Comparison of ENCODE assay signal across 18 cellular contexts in genomic region chr16:4322121-4323035, GRCh38. TPM values are rescaled to one million over a fixed set of nuclear protein-coding genes. Genes with fewer than 3 reads are reported as not detected.
DNase-seq lines count a peak whose midpoint lies in the region; ATAC-seq and TF ChIP-seq lines count a peak whose summit lies in the region.
"Had no signal": no experiment of that assay in that cellular context is flagged by ENCODE, and none has a peak within 500 bp of the region (broad histone marks: within the 10 kb centered on the region; RNA-seq: fewer than 3 reads in every experiment).

No MANE protein-coding gene starts in this region.

- H3K4me3 Mint-ChIP-seq in endodermal cell = no peak overlapping the region
- H3K4me3 Mint-ChIP-seq: natural killer cell; stimulated activated naive CD8-positive, alpha-beta T cell treated with anti-CD3 and anti-CD28 coated beads, Interleukin-15, amount 100 ng/mL, for 72 hours; WTC11 had no signal

- H3K79me1 ChIP-seq in neuronal stem cell (ENCODE audit: low read depth, low read length) = peaks cover 37% of the 10 kb centered on the region

- H2BK12ac ChIP-seq in neuronal stem cell (ENCODE audit: low read length) = no peak overlapping the region

- no peak overlapping the region for H2BK5ac ChIP-seq in neuronal stem cell (ENCODE audit: low read length)

- H2BK120ac ChIP-seq in neuronal stem cell (ENCODE audit: low read depth, low read length) = no peak overlapping the region

- no peak overlapping the region for H3K27ac Mint-ChIP-seq in endodermal cell
- H3K27ac Mint-ChIP-seq: activated T-helper 2 cell treated with anti-CD3 and anti-CD28 coated beads, Interferon-gamma antibody, Interleukin-2, Interleukin-4, amounts not matched to agents 10 μg/mL and 5 μg/mL and 100 μg/mL, durations not matched to agents 14 hours and 24 hours and 36 hours; natural killer cell; stimulated activated naive CD8-positive, alpha-beta T cell treated with anti-CD3 and anti-CD28 coated beads, Interleukin-15, amount 100 ng/mL, for 72 hours; WTC11 had no signal

- H2AK5ac ChIP-seq in neuronal stem cell (ENCODE audit: low read depth, low read length) = no peak overlapping the region

- H3K18ac ChIP-seq in neuronal stem cell (ENCODE audit: low read length) = peak overlapping the region; percentile 71

- no peaks in the 10 kb centered on the region for H3K27me3 Mint-ChIP-seq in endodermal cell (ENCODE audit: insufficient read depth)

- H3K14ac ChIP-seq in neuronal stem cell (ENCODE audit: low read length) = peak overlapping the region; percentile 38

- H3K36me3 Mint-ChIP-seq in endodermal cell (ENCODE audit: low read depth) = no peaks in the 10 kb centered on the region
- H3K36me3 Mint-ChIP-seq: natural killer cell, WTC11 had no signal

- no peak overlapping the region for H3K4ac ChIP-seq in neuronal stem cell (ENCODE audit: low read length)

- H3K4me1 ChIP-seq in RWPE2 (ENCODE audit: insufficient read depth, poor library complexity, severe bottlenecking) (peaks cover 55% of the 10 kb centered on the region), endodermal cell (ENCODE audit: control insufficient read depth, insufficient read depth, low read length) (peaks cover 18% of the 10 kb centered on the region), neuronal stem cell (ENCODE audit: control insufficient read depth in 2 of 2, insufficient read depth in 1 of 2, low read depth in 1 of 2, low read length in 2 of 2) (peaks cover 24 to 43% of the 10 kb centered on the region in 2 donors), upper lobe of left lung (peaks cover 86 to 98% (median 93%) of the 10 kb centered on the region in 4 donors)

- no peak overlapping the region for H2AFZ ChIP-seq in neuronal stem cell (ENCODE audit: low read length)

- peak overlapping the region; percentile 49 for H2BK15ac ChIP-seq in neuronal stem cell (ENCODE audit: low read length)

- no peak overlapping the region for H3K4me3 ChIP-seq in RWPE2 (ENCODE audit: severe bottlenecking)
- no peak overlapping the region for H3K4me3 ChIP-seq in endodermal cell (ENCODE audit: low read length)
- no peak overlapping the region for H3K4me3 ChIP-seq in neuronal stem cell (ENCODE audit: low read length in 2 of 2)
- H3K4me3 ChIP-seq in upper lobe of left lung = no peak overlapping the region
- H3K4me3 ChIP-seq: lung had no signal

- no peak for TF ChIP-seq EP300 in upper lobe of left lung (IDR thresholded peaks at IDR 0.05)

- WGBS in endodermal cell (ENCODE audit: insufficient coverage in 1 of 2, insufficient read length in 1 of 2), 2 experiments = 92 to 93% methylated on average over 16 to 30 of the region's 30 CpGs
- no CpG with 5 or more reads among the region's 30 CpGs for WGBS in neuronal stem cell (ENCODE audit: extremely low coverage in 2 of 2, insufficient read length in 2 of 2, insufficient replicate concordance in 1 of 2), 2 donors
- WGBS in upper lobe of left lung, 2 donors = 79 to 84% methylated on average over 16 to 28 of the region's 30 CpGs

- H3K9ac ChIP-seq in endodermal cell (ENCODE audit: extremely low read depth, low read length, poor library complexity, severe bottlenecking) (no peak overlapping the region), neuronal stem cell (ENCODE audit: low read depth, low read length, poor library complexity) (peak overlapping the region; percentile 21)

- H3K36me3 ChIP-seq in RWPE2 (ENCODE audit: low read depth) (no peaks in the 10 kb centered on the region), endodermal cell (ENCODE audit: control insufficient read depth, insufficient read depth, low read length) (no peaks in the 10 kb centered on the region), neuronal stem cell (replicated peaks in 1 of 2; ENCODE audit: control insufficient read depth in 2 of 2, insufficient read depth in 2 of 2, low read length in 2 of 2) (no peaks in the 10 kb centered on the region), upper lobe of left lung (no peaks in the 10 kb centered on the region)

- peak overlapping the region; percentile 73 for H3K23ac ChIP-seq in neuronal stem cell (ENCODE audit: low read depth, low read length, poor library complexity)

- DNase-seq in RWPE2 (ENCODE audit: low spot score) (peak; percentile 58), endodermal cell (peak; percentile 44), neuronal stem cell (ENCODE audit: low spot score) (no peak), upper lobe of left lung (peak in 1 of 2 donors; percentile 73), OCI-M2 (lab: John Stamatoyannopoulos, UW; ENCODE audit: unreplicated experiment) (no peak)
- DNase-seq: cerebellar nuclear complex; foreskin fibroblast; natural killer cell; NCI-H2029; retina; SHP77 treated with DMSO at 0.1 percent for 48 hours; stimulated activated naive CD8-positive, alpha-beta T cell treated with anti-CD3 and anti-CD28 coated beads, Interleukin-15, amount 100 ng/mL, for 72 hours; T-helper 2 cell had no signal

- no peaks in the 10 kb centered on the region for H3K9me3 Mint-ChIP-seq in endodermal cell
- H3K9me3 Mint-ChIP-seq: activated T-helper 2 cell treated with anti-CD3 and anti-CD28 coated beads, Interferon-gamma antibody, Interleukin-2, Interleukin-4, amounts not matched to agents 10 μg/mL and 5 μg/mL and 100 μg/mL, durations not matched to agents 14 hours and 24 hours and 36 hours; natural killer cell; stimulated activated naive CD8-positive, alpha-beta T cell treated with anti-CD3 and anti-CD28 coated beads, Interleukin-15, amount 100 ng/mL, for 72 hours; WTC11 had no signal

- TF ChIP-seq CTCF in RWPE2 (IDR thresholded peaks at IDR 0.05; ENCODE audit: poor library complexity, severe bottlenecking) (no peak), endodermal cell (conservative IDR thresholded peaks at IDR 0.05) (no peak), upper lobe of left lung (IDR thresholded peaks at IDR 0.05) (no peak)

- H4K8ac ChIP-seq in neuronal stem cell (ENCODE audit: low read depth, low read length) = peak overlapping the region; percentile 43

- H3K4me2 ChIP-seq in neuronal stem cell (ENCODE audit: insufficient read depth, low read length, poor library complexity, severe bottlenecking) = no peak overlapping the region

- H3K27ac ChIP-seq in RWPE2 (ENCODE audit: poor library complexity, severe bottlenecking) (peak overlapping the region; percentile 94), endodermal cell (ENCODE audit: low read depth, low read length) (no peak overlapping the region), neuronal stem cell (replicated peaks; ENCODE audit: low read length) (no peak overlapping the region), upper lobe of left lung (peak overlapping the region; percentile 80 to 96 (median 92))

- no peak; the same call in 2 of the 3 replicates for ATAC-seq in RWPE2 (ENCODE audit: low read depth)
- ATAC-seq in upper lobe of left lung (ENCODE audit: low FRiP score in 2 of 2) = no peak
- ATAC-seq in HG02610 (IDR thresholded peaks at IDR 0.05; ENCODE audit: unreplicated experiment) = no peak
- no peak for ATAC-seq in HG03280 (IDR thresholded peaks at IDR 0.05; ENCODE audit: unreplicated experiment)
- ATAC-seq: natural killer cell; stimulated activated naive CD8-positive, alpha-beta T cell treated with anti-CD3 and anti-CD28 coated beads, Interleukin-15, amount 100 ng/mL, for 72 hours; WTC11 had no signal

- no peak overlapping the region for H4K91ac ChIP-seq in neuronal stem cell (ENCODE audit: low read depth, low read length, poor library complexity)

- no peak for TF ChIP-seq POLR2A in upper lobe of left lung (IDR thresholded peaks at IDR 0.05)

- peaks cover 8% of the 10 kb centered on the region for H3K4me1 Mint-ChIP-seq in endodermal cell

- H3K9me3 ChIP-seq in RWPE2 (ENCODE audit: severe bottlenecking) = no peaks in the 10 kb centered on the region
- H3K9me3 ChIP-seq in endodermal cell (ENCODE audit: control insufficient read depth, low read length) = no peaks in the 10 kb centered on the region
- no peaks in the 10 kb centered on the region for H3K9me3 ChIP-seq in neuronal stem cell (replicated peaks in 1 of 2; ENCODE audit: control insufficient read depth in 2 of 2, insufficient read depth in 1 of 2, low read depth in 1 of 2, low read length in 2 of 2)
- H3K9me3 ChIP-seq in upper lobe of left lung = no peaks in the 10 kb centered on the region

- H3K27me3 ChIP-seq in RWPE2 (ENCODE audit: insufficient read depth, poor library complexity, severe bottlenecking) (no peaks in the 10 kb centered on the region), endodermal cell (ENCODE audit: control insufficient read depth, insufficient read depth, low read length, poor library complexity, severe bottlenecking) (no peaks in the 10 kb centered on the region), neuronal stem cell (ENCODE audit: control insufficient read depth in 3 of 3, insufficient read depth in 3 of 3, low read depth in 1 of 3, low read length in 3 of 3) (no peaks in the 10 kb centered on the region), upper lobe of left lung (no peaks in the 10 kb centered on the region)

RNA-seq across cellular contexts. Expression of gene GLIS2, which starts 6.5 kb away (rescaled TPM):
- total RNA-seq in endodermal cell (10 to 100 TPM in 1 of 2 donors, 1 to 10 TPM in 1; 9.1 to 13.2 TPM), upper lobe of left lung (10 to 100 TPM; 10.5 to 35.2 (median 22.6) TPM)
- 16.6 TPM for polyA plus RNA-seq in endodermal cell (2013, experiment 1 of 2)
- 15.6 TPM for polyA plus RNA-seq in endodermal cell (2013, experiment 2 of 2)
- 7.6 TPM for polyA plus RNA-seq in neuronal stem cell (2013, experiment 1 of 2)
- 7.9 TPM for polyA plus RNA-seq in neuronal stem cell (2013, experiment 2 of 2)

RNA-seq across cellular contexts. Expression of gene PAM16, which starts 28.7 kb away (rescaled TPM):
- 10 to 100 TPM; 57.7 to 66.2 TPM for total RNA-seq in endodermal cell
- 57.2 TPM for polyA plus RNA-seq in endodermal cell (2013, experiment 1 of 2)
- 62.4 TPM for polyA plus RNA-seq in endodermal cell (2013, experiment 2 of 2)
- 76.9 TPM for polyA plus RNA-seq in neuronal stem cell (2013, experiment 1 of 2)
- 74.7 TPM for polyA plus RNA-seq in neuronal stem cell (2013, experiment 2 of 2)
- total RNA-seq in upper lobe of left lung = 10 to 100 TPM; 45.5 to 71.8 (median 62.6) TPM

RNA-seq across cellular contexts. Expression of gene VASN, which starts 49.3 kb away (rescaled TPM):
- total RNA-seq in endodermal cell (10 to 100 TPM; 10.4 to 12.1 TPM), upper lobe of left lung (10 to 100 TPM; 11.4 to 40.6 (median 30.2) TPM)
- 11.5 TPM for polyA plus RNA-seq in endodermal cell (2013, experiment 1 of 2)
- 11.6 TPM for polyA plus RNA-seq in endodermal cell (2013, experiment 2 of 2)
- polyA plus RNA-seq in neuronal stem cell (2013, experiment 1 of 2) = 7.8 TPM
- polyA plus RNA-seq in neuronal stem cell (2013, experiment 2 of 2) = 7.6 TPM
- total RNA-seq: activated T-helper 2 cell treated with anti-CD3 and anti-CD28 coated beads, Interferon-gamma antibody, Interleukin-2, Interleukin-4, amounts not matched to agents 10 μg/mL and 5 μg/mL and 100 μg/mL, durations not matched to agents 14 hours and 24 hours and 36 hours had no signal

RNA-seq across cellular contexts. Expression of gene TFAP4, which starts 49.6 kb away (rescaled TPM):
- total RNA-seq in endodermal cell (10 to 100 TPM; 28.2 to 30.1 TPM), upper lobe of left lung (10 to 100 TPM in 3 of 6 donors, 1 to 10 TPM in 3; 3.7 to 24.1 (median 8.9) TPM)
- polyA plus RNA-seq in endodermal cell (2013, experiment 1 of 2) = 23.3 TPM
- polyA plus RNA-seq in endodermal cell (2013, experiment 2 of 2) = 19.3 TPM
- polyA plus RNA-seq in neuronal stem cell (2013, experiment 1 of 2) = 18.5 TPM
- polyA plus RNA-seq in neuronal stem cell (2013, experiment 2 of 2) = 20.5 TPM

Comparison
In these comparisons a context has a peak if more than half of its experiments do, and no peak if none do; other contexts are left out.
1. DNase-seq: peak in RWPE2 (single experiment) and endodermal cell (single experiment); none in neuronal stem cell (single experiment) and OCI-M2 (single experiment).
2. H3K27ac ChIP-seq: peak in RWPE2 (single experiment) and upper lobe of left lung (4 of 4); none in endodermal cell (single experiment) and neuronal stem cell (single experiment).